8 cellular contexts compared by ENCODE assay signal in genomic region chr9:42550789-42551357, GRCh38.
A peak's percentile ranks its signal among the peaks of the same experiment; 100 is the strongest.
DNase-seq lines count a peak whose midpoint lies in the region; ATAC-seq, FAIRE-seq and TF ChIP-seq lines count a peak whose summit lies in the region.
"Not testable (repeated sequence)": the region's sequence is repeated elsewhere in the genome, so short reads cannot be mapped to it uniquely, and the experiment has no call there.

No MANE protein-coding gene starts in this region.

- not testable (repeated sequence) for H3K27ac ChIP-seq in RWPE2 (ENCODE audit: poor library complexity, severe bottlenecking); ascending aorta; thoracic aorta

- TF ChIP-seq POLR2A in GM12891 (IDR thresholded peaks at IDR 0.05; ENCODE audit: low read depth, low read length) = not testable (repeated sequence)

- not testable (repeated sequence) for H3K9me3 Mint-ChIP-seq in glutamatergic neuron (ENCODE audit: unreplicated experiment); naive thymus-derived CD8-positive, alpha-beta T cell

- not testable (repeated sequence) for H3K4me1 Mint-ChIP-seq in glutamatergic neuron (ENCODE audit: low read depth, unreplicated experiment); naive thymus-derived CD8-positive, alpha-beta T cell

- POLR2A ChIA-PET in naive thymus-derived CD8-positive, alpha-beta T cell (lab: Charles Lee) = not testable (repeated sequence)

- not testable (repeated sequence) for DNase-seq in GM12891 (ENCODE audit: insufficient read length, low spot score); RWPE2 (ENCODE audit: low spot score); ascending aorta (ENCODE audit: low spot score in 2 of 2); thoracic aorta (ENCODE audit: low spot score)
- DNase-seq in glutamatergic neuron = peak; percentile 15
- peak in 4 of 10 donors; percentile 19 to 42 (median 22) for DNase-seq in naive thymus-derived CD8-positive, alpha-beta T cell

- H3K4me1 ChIP-seq in RWPE2 (ENCODE audit: insufficient read depth, poor library complexity, severe bottlenecking); ascending aorta; thoracic aorta (ENCODE audit: control insufficient read depth in 1 of 2, low read depth in 2 of 2): not testable (repeated sequence)

- FAIRE-seq in GM12891 (lab: Jason Lieb, UNC) = peak; percentile 20

- not testable (repeated sequence) for H3K27ac Mint-ChIP-seq in glutamatergic neuron (ENCODE audit: unreplicated experiment); naive thymus-derived CD8-positive, alpha-beta T cell

- H3K27me3 ChIP-seq in RWPE2 (ENCODE audit: insufficient read depth, poor library complexity, severe bottlenecking); ascending aorta; thoracic aorta (replicated peaks; ENCODE audit: insufficient read depth): not testable (repeated sequence)

- TF ChIP-seq CTCF in RWPE2 (IDR thresholded peaks at IDR 0.05; ENCODE audit: poor library complexity, severe bottlenecking) = not testable (repeated sequence)
- TF ChIP-seq CTCF in ascending aorta (IDR thresholded peaks at IDR 0.05) (peak in 2 of 3 experiments; percentile 24 to 48), glutamatergic neuron (IDR thresholded peaks at IDR 0.05; ENCODE audit: partially characterized antibody, unreplicated experiment) (peak; percentile 46), thoracic aorta (IDR thresholded peaks at IDR 0.05) (peak; percentile 54)

- not testable (repeated sequence) for H3K36me3 Mint-ChIP-seq in glutamatergic neuron (ENCODE audit: unreplicated experiment); naive thymus-derived CD8-positive, alpha-beta T cell

- H3K4me3 Mint-ChIP-seq in glutamatergic neuron (ENCODE audit: unreplicated experiment); naive thymus-derived CD8-positive, alpha-beta T cell: not testable (repeated sequence)

- H3K27me3 Mint-ChIP-seq in glutamatergic neuron (ENCODE audit: unreplicated experiment); naive thymus-derived CD8-positive, alpha-beta T cell: not testable (repeated sequence)

- peak; percentile 88 for ATAC-seq in GM21381 (IDR thresholded peaks at IDR 0.05; ENCODE audit: unreplicated experiment)
- peak; percentile 74 for ATAC-seq in HG02981 (IDR thresholded peaks at IDR 0.05; ENCODE audit: unreplicated experiment)
- peak; percentile 76 for ATAC-seq in RWPE2 (ENCODE audit: low read depth)
- peak; percentile 42 to 63 for ATAC-seq in naive thymus-derived CD8-positive, alpha-beta T cell
- ATAC-seq in thoracic aorta (ENCODE audit: insufficient number of reproducible peaks, low FRiP score, low read depth) = not testable (repeated sequence)

- intact Hi-C loops in ascending aorta (cut with DNase I) = not testable (repeated sequence)

- H3K36me3 ChIP-seq in RWPE2 (ENCODE audit: low read depth); ascending aorta; thoracic aorta: not testable (repeated sequence)

- not testable (repeated sequence) for H3K9me3 ChIP-seq in RWPE2 (ENCODE audit: severe bottlenecking); ascending aorta; thoracic aorta

- not testable (repeated sequence) for H3K4me3 ChIP-seq in RWPE2 (ENCODE audit: severe bottlenecking); thoracic aorta
- peak overlapping the region in 1 of 2 donors; percentile 47 for H3K4me3 ChIP-seq in ascending aorta
